28 cellular contexts compared by ENCODE assay signal in genomic region chr1:223245983-223246382, GRCh38.
"Had no signal": no experiment of that assay in that cellular context is flagged by ENCODE, and none has a peak within 500 bp of the region (broad histone marks: within the 10 kb centered on the region; RNA-seq: fewer than 3 reads in every experiment).

No MANE protein-coding gene starts in this region.

- H3K9me3 Mint-ChIP-seq: activated CD4-positive, alpha-beta T cell treated with anti-CD3 and anti-CD28 coated beads, Interleukin-2, amount 10 ng/mL, durations not matched to agents 24 days and 14 days; activated naive CD4-positive, alpha-beta T cell treated with anti-CD3 and anti-CD28 coated beads, Interleukin-2, amount 10 ng/mL, durations not matched to agents 7 days and 5 days; activated naive CD8-positive, alpha-beta T cell treated with anti-CD3 and anti-CD28 coated beads, Interleukin-2, amount 10 ng/mL, durations not matched to agents 7 days and 5 days; activated T-cell treated with anti-CD3 and anti-CD28 coated beads, Interleukin-2, amount 50 U/mL, for 4 hours; central memory CD8-positive, alpha-beta T cell had no signal

- H3K27me3 ChIP-seq: brain microvascular endothelial cell, esophagus squamous epithelium, gastroesophageal sphincter, heart right ventricle had no signal

- H3K27ac Mint-ChIP-seq: activated CD4-positive, alpha-beta memory T cell treated with anti-CD3 and anti-CD28 coated beads for 36 hours; activated CD4-positive, alpha-beta T cell treated with anti-CD3 and anti-CD28 coated beads for 36 hours; activated CD4-positive, alpha-beta T cell treated with anti-CD3 and anti-CD28 coated beads, Interleukin-2, amount 10 ng/mL, durations not matched to agents 24 days and 14 days; activated CD8-positive, alpha-beta T cell treated with anti-CD3 and anti-CD28 coated beads, Interleukin-2, amount 10 ng/mL, durations not matched to agents 7 days and 5 days; activated naive CD4-positive, alpha-beta T cell treated with anti-CD3 and anti-CD28 coated beads, Interleukin-2, amount 10 ng/mL, durations not matched to agents 7 days and 5 days; activated naive CD8-positive, alpha-beta T cell treated with anti-CD3 and anti-CD28 coated beads, Interleukin-2, amount 10 ng/mL, durations not matched to agents 7 days and 5 days had no signal

- ATAC-seq: activated CD4-positive, alpha-beta T cell treated with anti-CD3 and anti-CD28 coated beads for 36 hours; activated CD8-positive, alpha-beta T cell treated with anti-CD3 and anti-CD28 coated beads, Interleukin-2, amount 10 ng/mL, durations not matched to agents 7 days and 5 days; activated naive CD4-positive, alpha-beta T cell treated with anti-CD3 and anti-CD28 coated beads, Interleukin-2, amount 50 U/mL, for 72 hours; activated T-cell treated with anti-CD3 and anti-CD28 coated beads, Interleukin-2, amount 50 U/mL, for 4 hours; gastroesophageal sphincter; heart right ventricle; T-helper 17 cell had no signal

- H3K27me3 Mint-ChIP-seq: activated CD4-positive, alpha-beta memory T cell treated with anti-CD3 and anti-CD28 coated beads for 36 hours; activated CD4-positive, alpha-beta T cell treated with anti-CD3 and anti-CD28 coated beads for 36 hours; activated CD4-positive, alpha-beta T cell treated with anti-CD3 and anti-CD28 coated beads, Interleukin-2, amount 10 ng/mL, durations not matched to agents 24 days and 14 days; activated naive CD4-positive, alpha-beta T cell treated with anti-CD3 and anti-CD28 coated beads, Interleukin-2, amount 10 ng/mL, durations not matched to agents 7 days and 5 days; T-helper 17 cell had no signal

- H3K27ac ChIP-seq: brain microvascular endothelial cell, epithelial cell of prostate, esophagus squamous epithelium, gastroesophageal sphincter, heart right ventricle had no signal

- H3K4me1 ChIP-seq: gastroesophageal sphincter, heart right ventricle had no signal

- H3K36me3 ChIP-seq: brain microvascular endothelial cell, gastroesophageal sphincter, heart right ventricle had no signal

- FAIRE-seq: astrocyte, bronchial epithelial cell, endometrium, endothelial cell of umbilical vein had no signal

- DNase-seq: activated CD4-positive, alpha-beta memory T cell treated with anti-CD3 and anti-CD28 coated beads for 36 hours; activated CD4-positive, alpha-beta T cell treated with anti-CD3 and anti-CD28 coated beads for 36 hours; activated CD4-positive, alpha-beta T cell treated with anti-CD3 and anti-CD28 coated beads, Interleukin-2, amount 10 ng/mL, durations not matched to agents 24 days and 14 days; activated CD4-positive, CD25-positive, alpha-beta regulatory T cell; activated CD4-positive, CD25-positive, alpha-beta regulatory T cell treated with anti-CD3 and anti-CD28 coated beads, Interleukin-2, amount 50 U/mL, for 72 hours; activated CD8-positive, alpha-beta T cell treated with anti-CD3 and anti-CD28 coated beads, Interleukin-2, amount 10 ng/mL, durations not matched to agents 7 days and 5 days; activated gamma-delta T cell; activated naive CD4-positive, alpha-beta T cell; activated naive CD4-positive, alpha-beta T cell treated with anti-CD3 and anti-CD28 coated beads, Interleukin-2, amount 10 ng/mL, durations not matched to agents 7 days and 5 days; activated naive CD8-positive, alpha-beta T cell treated with anti-CD3 and anti-CD28 coated beads, Interleukin-2, amount 10 ng/mL, durations not matched to agents 7 days and 5 days; activated T-cell treated with anti-CD3 and anti-CD28 coated beads, Interleukin-2, amount 50 U/mL, for 4 hours; brain microvascular endothelial cell; cortex of kidney; dermis blood vessel endothelial cell; effector CD8-positive, alpha-beta T cell; esophagus squamous epithelium; foreskin melanocyte; heart right ventricle; T-helper 1 cell; T-helper 17 cell had no signal

- H3K4me3 ChIP-seq: esophagus squamous epithelium, gastroesophageal sphincter, heart right ventricle had no signal

- H3K9me3 ChIP-seq: esophagus squamous epithelium, gastroesophageal sphincter, heart right ventricle had no signal

- H3K36me3 Mint-ChIP-seq: activated CD4-positive, alpha-beta memory T cell treated with anti-CD3 and anti-CD28 coated beads for 36 hours; activated naive CD4-positive, alpha-beta T cell treated with anti-CD3 and anti-CD28 coated beads, Interleukin-2, amount 10 ng/mL, durations not matched to agents 7 days and 5 days; activated naive CD4-positive, alpha-beta T cell treated with anti-CD3 and anti-CD28 coated beads, Interleukin-2, amount 50 U/mL, for 72 hours had no signal

- H3K4me3 Mint-ChIP-seq: activated CD4-positive, alpha-beta memory T cell treated with anti-CD3 and anti-CD28 coated beads for 36 hours; activated CD4-positive, alpha-beta T cell treated with anti-CD3 and anti-CD28 coated beads for 36 hours; activated CD4-positive, alpha-beta T cell treated with anti-CD3 and anti-CD28 coated beads, Interleukin-2, amount 10 ng/mL, durations not matched to agents 24 days and 14 days; activated CD8-positive, alpha-beta T cell treated with anti-CD3 and anti-CD28 coated beads, Interleukin-2, amount 10 ng/mL, durations not matched to agents 7 days and 5 days; activated naive CD4-positive, alpha-beta T cell treated with anti-CD3 and anti-CD28 coated beads, Interleukin-2, amount 10 ng/mL, durations not matched to agents 7 days and 5 days; activated naive CD8-positive, alpha-beta T cell treated with anti-CD3 and anti-CD28 coated beads, Interleukin-2, amount 10 ng/mL, durations not matched to agents 7 days and 5 days; activated T-cell treated with anti-CD3 and anti-CD28 coated beads, Interleukin-2, amount 50 U/mL, for 4 hours; central memory CD8-positive, alpha-beta T cell; T-helper 17 cell had no signal
